Comparison of ENCODE assay signal across 13 cellular contexts in the genomic region with DNA sequence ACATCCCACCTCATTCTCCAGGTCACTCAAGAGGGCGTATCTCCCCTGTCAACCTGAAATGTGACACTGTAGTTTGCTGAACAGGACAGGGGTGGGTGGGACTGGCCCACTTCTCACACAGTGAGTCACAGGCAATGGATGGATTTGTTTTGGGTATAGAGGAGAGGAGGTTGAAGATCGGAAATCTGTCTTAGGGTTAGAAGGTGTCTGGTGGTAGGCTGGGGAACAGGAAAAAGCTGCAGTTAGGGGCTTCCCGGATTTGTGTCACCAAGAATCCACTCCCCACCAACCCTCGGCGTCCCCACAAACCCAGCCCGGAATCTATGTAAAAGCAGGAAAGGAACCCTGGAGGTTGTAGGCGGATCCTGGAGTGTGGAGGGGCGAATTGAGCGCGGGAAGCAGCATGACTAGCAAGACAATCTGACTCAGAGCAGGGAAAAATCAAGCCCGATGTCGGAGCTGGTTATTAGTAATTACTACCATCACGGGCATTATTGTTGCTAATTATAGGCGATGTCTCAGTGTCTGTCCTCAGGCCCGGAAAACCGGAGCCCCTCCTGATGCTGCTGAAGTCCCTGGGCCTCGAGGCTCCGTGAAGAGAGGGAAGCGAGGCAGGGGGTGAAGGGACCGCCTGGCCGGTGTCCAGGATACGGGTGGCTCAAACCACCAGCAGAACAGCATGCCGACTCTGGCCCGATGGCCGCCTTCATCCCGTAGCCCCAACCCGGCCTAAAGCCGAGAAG. TPM values are rescaled to one million over a fixed set of nuclear protein-coding genes. Genes with fewer than 3 reads are reported as not detected.
DNase-seq lines count a peak whose midpoint lies in the region; ATAC-seq and TF ChIP-seq lines count a peak whose summit lies in the region.
"Had no signal": no experiment of that assay in that cellular context is flagged by ENCODE, and none has a peak within 500 bp of the region (broad histone marks: within the 10 kb centered on the region; RNA-seq: fewer than 3 reads in every experiment).

No MANE protein-coding gene starts in this region.

- H3K4me1 Mint-ChIP-seq in Calu3 (ENCODE audit: low read depth, unreplicated experiment), result no peaks in the 10 kb centered on the region

- peak overlapping the region; percentile 53 for H3K4me3 ChIP-seq in left ventricle myocardium inferior
- peak overlapping the region in 1 of 2 donors; percentile 26 for H3K4me3 ChIP-seq in right atrium auricular region
- peak overlapping the region; percentile 59 to 69 (median 66) for H3K4me3 ChIP-seq in breast epithelium
- peak overlapping the region in 1 of 2 experiments; percentile 77 for H3K4me3 ChIP-seq in mesenchymal stem cell (ENCODE audit: insufficient read depth in 1 of 2, low read depth in 1 of 2, low read length in 2 of 2)

- TF ChIP-seq POLR2A in breast epithelium (IDR thresholded peaks at IDR 0.05), result no peak

- no peak overlapping the region for H3K23ac ChIP-seq in mesenchymal stem cell (ENCODE audit: low read length in 2 of 2)

- H2AFZ ChIP-seq in mesenchymal stem cell (ENCODE audit: low read depth, low read length), result no peak overlapping the region

- WGBS in mesenchymal stem cell, result 2% methylated on average over 18 of the region's 28 CpGs

- no peak overlapping the region for H2AK5ac ChIP-seq in mesenchymal stem cell (ENCODE audit: low read length, severe bottlenecking)

- H3K4me1 ChIP-seq in left ventricle myocardium inferior (peaks cover 40% of the 10 kb centered on the region), right atrium auricular region (peaks cover 0 to 35% of the 10 kb centered on the region in 2 donors), breast epithelium (no peaks in the 10 kb centered on the region), mesenchymal stem cell (ENCODE audit: control insufficient read depth, insufficient read depth, low read depth, low read length) (peaks cover 7% of the 10 kb centered on the region)

- H3K4ac ChIP-seq in mesenchymal stem cell (ENCODE audit: low read depth in 1 of 2, low read length in 2 of 2), result no peak overlapping the region

- H3K27ac Mint-ChIP-seq in Calu3 (ENCODE audit: unreplicated experiment), result no peak overlapping the region

- H3K27me3 ChIP-seq in left ventricle myocardium inferior (ENCODE audit: low read depth) (peaks cover 100% of the 10 kb centered on the region), right atrium auricular region (peaks cover 39 to 80% of the 10 kb centered on the region in 2 donors), breast epithelium (peaks cover 0 to 66% of the 10 kb centered on the region in 2 donors), mesenchymal stem cell (ENCODE audit: control insufficient read depth in 1 of 2, insufficient read depth in 1 of 2, low read length in 2 of 2) (peaks cover 40 to 92% of the 10 kb centered on the region in 2 experiments)

- H3K4me3 Mint-ChIP-seq in Calu3 (ENCODE audit: low read depth, unreplicated experiment), result no peak overlapping the region

- intact Hi-C loops in left ventricle myocardium inferior (cut with micrococcal nuclease), result no loop called here
- intact Hi-C loops in breast epithelium (cut with DNase I; ENCODE audit: low total_unique reads), result no loop called here
- intact Hi-C loops in Calu3 (cut with micrococcal nuclease; ENCODE audit: unreplicated experiment), result no loop called here

- H3K9me3 Mint-ChIP-seq in Calu3 (ENCODE audit: low read depth, unreplicated experiment), result peaks cover 9% of the 10 kb centered on the region

- no peak overlapping the region for H3K14ac ChIP-seq in mesenchymal stem cell (ENCODE audit: low read length in 2 of 2)

- no peaks in the 10 kb centered on the region for H3K79me1 ChIP-seq in mesenchymal stem cell (replicated peaks; ENCODE audit: low read length, poor library complexity, severe bottlenecking)

- no peak overlapping the region for H3K18ac ChIP-seq in mesenchymal stem cell (ENCODE audit: low read depth in 1 of 2, low read length in 2 of 2)

- H2BK5ac ChIP-seq in mesenchymal stem cell (ENCODE audit: low read depth, low read length, poor library complexity, severe bottlenecking), result no peak overlapping the region

- TF ChIP-seq CTCF in left ventricle myocardium inferior (IDR thresholded peaks at IDR 0.05; ENCODE audit: borderline replicate concordance), result no peak
- TF ChIP-seq CTCF in right atrium auricular region (IDR thresholded peaks at IDR 0.05), result no peak
- TF ChIP-seq CTCF in breast epithelium (IDR thresholded peaks at IDR 0.05), result no peak
- no peak for TF ChIP-seq CTCF in Calu3 (IDR thresholded peaks at IDR 0.05; ENCODE audit: unreplicated experiment)

- CTCF ChIA-PET in Calu3 (lab: Charles Lee), result no interaction called here

- H2BK120ac ChIP-seq in mesenchymal stem cell (ENCODE audit: low read depth, low read length), result no peak overlapping the region

- BruUV-seq in Calu3 (replicated peaks; lab: Mats Ljungman, UMichigan), result no TSS peak

- no peak for ATAC-seq in HG02642 (IDR thresholded peaks at IDR 0.05; ENCODE audit: poor library complexity, unreplicated experiment)
- ATAC-seq: Panc1 had no signal

- no peak overlapping the region for H2BK15ac ChIP-seq in mesenchymal stem cell (ENCODE audit: low read depth, poor library complexity, severe bottlenecking)

- no peak overlapping the region for H4K8ac ChIP-seq in mesenchymal stem cell (ENCODE audit: low read length)

- peak overlapping the region; percentile 38 for H3K9ac ChIP-seq in mesenchymal stem cell (ENCODE audit: low read length)

- H4K91ac ChIP-seq in mesenchymal stem cell (ENCODE audit: low read length), result no peak overlapping the region

- no peaks in the 10 kb centered on the region for H3K36me3 Mint-ChIP-seq in Calu3 (ENCODE audit: insufficient read depth, unreplicated experiment)

- no peak for DNase-seq in left ventricle myocardium inferior
- no peak for DNase-seq in right atrium auricular region (ENCODE audit: low spot score)
- no peak for DNase-seq in breast epithelium (ENCODE audit: low spot score in 2 of 2)
- DNase-seq in mesenchymal stem cell, result no peak
- DNase-seq in COLO668 (lab: John Stamatoyannopoulos, UW; ENCODE audit: unreplicated experiment), result no peak
- no peak for DNase-seq in Calu3
- no peak for DNase-seq in ureter (ENCODE audit: low spot score)
- DNase-seq: cortex of kidney; heart right ventricle; stimulated activated CD4-positive, alpha-beta T cell treated with anti-CD3 and anti-CD28 coated beads, Interleukin-12 subunit alpha, Interleukin-12 subunit beta, amount 100 ng/mL, for 4 hours had no signal

- H3K9me3 ChIP-seq in left ventricle myocardium inferior (replicated peaks), result no peaks in the 10 kb centered on the region
- H3K9me3 ChIP-seq in right atrium auricular region, result no peaks in the 10 kb centered on the region
- H3K9me3 ChIP-seq in breast epithelium, result no peaks in the 10 kb centered on the region
- no peaks in the 10 kb centered on the region for H3K9me3 ChIP-seq in mesenchymal stem cell (ENCODE audit: control insufficient read depth, low read length)
- H3K9me3 ChIP-seq: heart right ventricle had no signal

- H2BK12ac ChIP-seq in mesenchymal stem cell (ENCODE audit: low read length in 2 of 2), result no peak overlapping the region

- no peak overlapping the region for H3K4me2 ChIP-seq in mesenchymal stem cell (ENCODE audit: low read length, poor library complexity, severe bottlenecking)

- H3K27me3 Mint-ChIP-seq in Calu3 (ENCODE audit: unreplicated experiment), result no peaks in the 10 kb centered on the region

- H3K27ac ChIP-seq in left ventricle myocardium inferior (replicated peaks) (no peak overlapping the region), right atrium auricular region (no peak overlapping the region), breast epithelium (peak overlapping the region; percentile 90 to 93), mesenchymal stem cell (ENCODE audit: low read length, poor library complexity, severe bottlenecking) (no peak overlapping the region)
- H3K27ac ChIP-seq: heart right ventricle had no signal

- H3K36me3 ChIP-seq in left ventricle myocardium inferior, result no peaks in the 10 kb centered on the region
- no peaks in the 10 kb centered on the region for H3K36me3 ChIP-seq in right atrium auricular region
- H3K36me3 ChIP-seq in breast epithelium, result no peaks in the 10 kb centered on the region
- H3K36me3 ChIP-seq in mesenchymal stem cell (ENCODE audit: control insufficient read depth in 1 of 2, insufficient read depth in 2 of 2, low read depth in 1 of 2, low read length in 2 of 2), result peaks cover 0 to 5% of the 10 kb centered on the region in 2 experiments
- H3K36me3 ChIP-seq: heart right ventricle had no signal

RNA-seq across cellular contexts. Expression of gene IRX1, which starts 1.7 kb away (rescaled TPM):
- total RNA-seq in left ventricle myocardium inferior, result 0.16 TPM
- under 1 TPM in 1 of 2 donors, not detected in 1; 0.39 TPM for total RNA-seq in right atrium auricular region
- total RNA-seq in breast epithelium, result 10 to 100 TPM; 19.7 to 49.2 (median 27.8) TPM
- not detected for polyA plus RNA-seq in mesenchymal stem cell (2013, experiment 1 of 2)
- polyA plus RNA-seq in mesenchymal stem cell (2013, experiment 2 of 2), result not detected
- not detected in 2 replicates for total RNA-seq in Calu3 (2022)
- not detected for total RNA-seq in ureter
- total RNA-seq: LHCN-M2 had no signal

Comparison
In these comparisons a context has a peak if more than half of its experiments do, and no peak if none do; other contexts are left out.
1. H3K27ac ChIP-seq: peak in breast epithelium (2 of 2); none in left ventricle myocardium inferior (single experiment), right atrium auricular region (0 of 2) and mesenchymal stem cell (single experiment).
2. RNA of gene IRX1, which starts 1.7 kb away (total RNA-seq): 19.7 to 49.2 TPM in breast epithelium; 0.39 TPM in right atrium auricular region, 0.16 TPM in left ventricle myocardium inferior (single experiment), not detected in Calu3 and not detected in ureter (single experiment); every median in the first group is over 10 times any median in the second.